10 cellular contexts compared by ENCODE assay signal in the genomic region with DNA sequence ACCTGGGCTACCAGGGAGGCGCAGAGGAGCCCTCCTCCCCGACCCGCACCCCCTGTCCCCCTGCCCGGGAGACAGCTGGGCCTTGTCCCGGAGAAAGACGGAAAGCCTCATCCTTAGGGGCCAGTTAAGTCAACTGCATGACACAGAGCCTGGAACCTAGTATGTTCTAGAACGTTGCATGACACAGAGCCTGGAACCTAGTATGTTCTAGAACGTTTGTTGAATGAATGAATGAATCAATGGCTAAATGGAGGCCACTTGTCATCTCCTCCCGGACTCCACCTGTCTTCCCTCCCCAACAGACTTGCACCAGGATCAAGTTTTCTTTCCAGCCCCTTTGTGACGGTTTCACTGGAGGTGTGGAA. TPM values are rescaled to one million over a fixed set of nuclear protein-coding genes. Genes with fewer than 3 reads are reported as not detected.
DNase-seq lines count a peak whose midpoint lies in the region; ATAC-seq and TF ChIP-seq lines count a peak whose summit lies in the region.
"Had no signal": no experiment of that assay in that cellular context is flagged by ENCODE, and none has a peak within 500 bp of the region (broad histone marks: within the 10 kb centered on the region; RNA-seq: fewer than 3 reads in every experiment).

No MANE protein-coding gene starts in this region.

- no peak for DNase-seq in AG04449 (ENCODE audit: low read depth, low spot score)
- no peak for DNase-seq in fibroblast of pulmonary artery (ENCODE audit: low read depth)
- DNase-seq in ovary: no peak
- no peak for DNase-seq in stimulated activated CD4-positive, alpha-beta T cell treated with anti-CD3 and anti-CD28 coated beads, Interleukin-2, amount 100 ng/mL, for 24 hours
- DNase-seq in DMS79 (lab: John Stamatoyannopoulos, UW): no peak
- no peak for DNase-seq in erythroblast (lab: John Stamatoyannopoulos, UW)

- H3K27ac ChIP-seq in ovary: peak overlapping the region in 1 of 2 donors; percentile 66
- H3K27ac ChIP-seq: epithelial cell of prostate had no signal

- POLR2A ChIA-PET in AG04449 (lab: Yijun Ruan, JAX): no interaction called here

- H3K9me3 ChIP-seq in ovary: no peaks in the 10 kb centered on the region

- no peak for TF ChIP-seq EP300 in ovary (IDR thresholded peaks at IDR 0.05)

- intact Hi-C loops in ovary (cut with DNase I): no loop called here

- TF ChIP-seq CTCF in AG04449 (IDR thresholded peaks at IDR 0.05; ENCODE audit: insufficient read depth, low read length, missing control alignments) (no peak), WI38 (IDR thresholded peaks at IDR 0.05; ENCODE audit: low read depth, low read length) (no peak), fibroblast of pulmonary artery (IDR thresholded peaks at IDR 0.05; ENCODE audit: low read length, missing control alignments) (no peak), ovary (IDR thresholded peaks at IDR 0.05) (no peak)

- 26 to 34% (median 30%) methylated on average over 10 of the region's 10 CpGs for WGBS in ovary, 3 donors

- no peak for ATAC-seq in GM21619 (IDR thresholded peaks at IDR 0.05; ENCODE audit: unreplicated experiment)
- ATAC-seq: activated CD4-positive, CD25-positive, alpha-beta regulatory T cell treated with anti-CD3 and anti-CD28 coated beads, Interleukin-2, amount 50 U/mL, for 24 hours had no signal

- H3K4me1 ChIP-seq in ovary (ENCODE audit: insufficient read depth): peaks cover 5% of the 10 kb centered on the region

- CTCF ChIA-PET in AG04449 (lab: Yijun Ruan, JAX): interaction anchor here (1.8 kb wide), 1 partner anchor 15 kb away, joined by 4 read pairs; no protein-coding TSS in a partner anchor

- peak overlapping the region; percentile 53 for H3K4me3 ChIP-seq in AG04449 (ENCODE audit: low read depth, low read length)
- H3K4me3 ChIP-seq in WI38 (ENCODE audit: low read depth, low read length): peak overlapping the region; percentile 6; the same call in 1 of the 2 replicates
- H3K4me3 ChIP-seq in fibroblast of pulmonary artery (replicated peaks; ENCODE audit: low read depth, low read length): peak overlapping the region; percentile 46
- H3K4me3 ChIP-seq in ovary: peak overlapping the region; percentile 51

- no peaks in the 10 kb centered on the region for H3K27me3 ChIP-seq in ovary

- TF ChIP-seq POLR2A in ovary (IDR thresholded peaks at IDR 0.05) (no peak), erythroblast (IDR thresholded peaks at IDR 0.05; ENCODE audit: low read length) (no peak)

- H3K36me3 ChIP-seq in ovary: no peaks in the 10 kb centered on the region

RNA-seq across cellular contexts. Expression of gene SERP2, which starts 0.7 kb away (rescaled TPM):
- total RNA-seq in ovary: 10 to 100 TPM in 5 of 7 donors, 1 to 10 TPM in 2; 8.3 to 11.8 (median 10.4) TPM
- polyA plus RNA-seq in ovary: 10 to 100 TPM; 13.4 to 14.9 TPM
